ENCODE assay signal across 9 cellular contexts in the genomic region with DNA sequence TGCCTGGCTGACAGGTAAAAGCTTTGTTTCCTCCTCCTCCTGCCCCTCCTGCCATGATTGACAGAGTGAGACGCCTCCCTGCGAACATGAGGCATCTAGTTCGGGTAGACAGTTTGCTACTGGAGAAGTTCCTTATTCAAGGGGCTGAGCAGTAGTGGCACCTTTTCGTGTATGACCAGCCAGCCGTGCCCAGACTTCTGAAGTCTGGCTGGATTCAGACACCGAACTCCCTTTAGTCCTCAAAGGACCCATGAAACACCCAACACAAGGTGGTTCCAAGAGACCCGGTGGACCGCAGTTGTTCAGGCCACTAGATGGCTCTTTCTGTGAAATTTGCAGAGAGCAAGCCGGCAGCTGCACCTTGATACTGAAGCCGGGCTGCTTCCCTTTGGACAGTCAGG.
DNase-seq lines count a peak whose midpoint lies in the region; ATAC-seq and TF ChIP-seq lines count a peak whose summit lies in the region.
"Had no signal": no experiment of that assay in that cellular context is flagged by ENCODE, and none has a peak within 500 bp of the region (broad histone marks: within the 10 kb centered on the region; RNA-seq: fewer than 3 reads in every experiment).

No MANE protein-coding gene starts in this region.

- no peak overlapping the region for H2AK5ac ChIP-seq in H9 (ENCODE audit: insufficient read length, low read length)

- no peak overlapping the region for H2AFZ ChIP-seq in H9 (ENCODE audit: low read length)

- H3K14ac ChIP-seq in H9 (ENCODE audit: insufficient read depth, low read length) = no peak overlapping the region

- no peak overlapping the region for H3K23ac ChIP-seq in H9 (ENCODE audit: insufficient read length, low read depth, low read length)

- H3K9ac ChIP-seq in H9 (ENCODE audit: extremely low read depth, insufficient read length, low read length) = no peak overlapping the region

- H3K9me3 Mint-ChIP-seq in H9 (no peaks in the 10 kb centered on the region), chondrocyte (ENCODE audit: low read depth) (no peaks in the 10 kb centered on the region), mesothelial cell of epicardium (no peaks in the 10 kb centered on the region)

- no peak overlapping the region for H3K4me2 ChIP-seq in H9 (ENCODE audit: insufficient read depth, insufficient read length, low read length)

- H2BK12ac ChIP-seq in H9 (ENCODE audit: insufficient read length, low read depth, low read length) = no peak overlapping the region

- H4K8ac ChIP-seq in H9 (replicated peaks; ENCODE audit: insufficient read length, low read depth, low read length) = no peak overlapping the region

- H3K18ac ChIP-seq in H9 (ENCODE audit: insufficient read length, low read depth, low read length) = no peak overlapping the region

- H3K27me3 ChIP-seq in H9 (ENCODE audit: insufficient read depth, low read length) = no peaks in the 10 kb centered on the region

- DNase-seq in AG10803 (ENCODE audit: low read depth) (no peak), H9 (peak; percentile 67), chondrocyte (ENCODE audit: low spot score) (no peak), midbrain (lab: John Stamatoyannopoulos, UW) (peak; percentile 19), putamen (ENCODE audit: low spot score) (no peak), mesothelial cell of epicardium (ENCODE audit: low spot score in 2 of 2, unreplicated experiment in 2 of 2) (no peak)
- DNase-seq: activated gamma-delta T cell treated with Interleukin-2 at 50 U/mL for 16 hours had no signal

- no peaks in the 10 kb centered on the region for H3K27me3 Mint-ChIP-seq in H9 (ENCODE audit: low read depth)
- H3K27me3 Mint-ChIP-seq in chondrocyte (ENCODE audit: low read depth) = no peaks in the 10 kb centered on the region
- H3K27me3 Mint-ChIP-seq in mesothelial cell of epicardium (ENCODE audit: low read depth) = peaks cover 3% of the 10 kb centered on the region

- H3K27ac ChIP-seq in H9 (ENCODE audit: insufficient read length, low read depth, low read length) = no peak overlapping the region

- H3K4me3 Mint-ChIP-seq in H9 (no peak overlapping the region), chondrocyte (ENCODE audit: unreplicated experiment) (no peak overlapping the region), mesothelial cell of epicardium (no peak overlapping the region)

- H3K4me3 ChIP-seq in AG10803 (ENCODE audit: low read length) = no peak overlapping the region

- H4K20me1 ChIP-seq in H9 (ENCODE audit: control insufficient read depth, insufficient read depth, insufficient read length) = no peaks in the 10 kb centered on the region

- ATAC-seq in HG03460 (IDR thresholded peaks at IDR 0.05; ENCODE audit: unreplicated experiment) = no peak
- ATAC-seq in HG03469 (IDR thresholded peaks at IDR 0.05; ENCODE audit: unreplicated experiment) = no peak

- H3K56ac ChIP-seq in H9 (ENCODE audit: insufficient read length, low read depth, low read length) = no peak overlapping the region

- H2BK120ac ChIP-seq in H9 (ENCODE audit: low read depth, low read length, poor library complexity, severe bottlenecking) = no peak overlapping the region

- no peak overlapping the region for H2BK5ac ChIP-seq in H9 (ENCODE audit: insufficient read length, low read length)

- no peak overlapping the region for H3T11ph ChIP-seq in H9 (ENCODE audit: low read length)

- H3K23me2 ChIP-seq in H9 (ENCODE audit: insufficient read length, low read depth, low read length, poor library complexity, severe bottlenecking) = no peaks in the 10 kb centered on the region

- H3K36me3 Mint-ChIP-seq in H9 (ENCODE audit: insufficient read depth in 1 of 3, low read depth in 3 of 3) (no peaks in the 10 kb centered on the region), chondrocyte (ENCODE audit: low read depth) (no peaks in the 10 kb centered on the region), mesothelial cell of epicardium (no peaks in the 10 kb centered on the region)

- H3K4me1 ChIP-seq in H9 (ENCODE audit: insufficient read depth, low read length) = no peaks in the 10 kb centered on the region

- H2BK15ac ChIP-seq in H9 (ENCODE audit: low read depth, low read length) = no peak overlapping the region

- H3K4me1 Mint-ChIP-seq in H9 (peaks cover 25 to 28% of the 10 kb centered on the region in 2 experiments), chondrocyte (ENCODE audit: low read depth) (peaks cover 18% of the 10 kb centered on the region), mesothelial cell of epicardium (peaks cover 3% of the 10 kb centered on the region)

- no peaks in the 10 kb centered on the region for H3K9me3 ChIP-seq in H9 (ENCODE audit: control insufficient read depth, low read depth, low read length)

- H3K27ac Mint-ChIP-seq in H9 = no peak overlapping the region; a peak in 1 of 7 replicates
- no peak overlapping the region for H3K27ac Mint-ChIP-seq in chondrocyte (ENCODE audit: unreplicated experiment)
- H3K27ac Mint-ChIP-seq in mesothelial cell of epicardium = no peak overlapping the region

- no peak overlapping the region for H4K5ac ChIP-seq in H9 (ENCODE audit: insufficient read length, low read depth, low read length)

- no peak overlapping the region for H3K4ac ChIP-seq in H9 (ENCODE audit: low read depth, low read length)

- no peak overlapping the region for H4K91ac ChIP-seq in H9 (ENCODE audit: insufficient read length, low read depth, low read length)

- no peaks in the 10 kb centered on the region for H3K79me2 ChIP-seq in H9 (ENCODE audit: insufficient read depth, low read length)

- TF ChIP-seq CTCF in AG10803 (conservative IDR thresholded peaks at IDR 0.05; ENCODE audit: low read length) (peak; percentile 37), H9 (conservative IDR thresholded peaks at IDR 0.05) (peak; percentile 70), chondrocyte (IDR thresholded peaks at IDR 0.05) (peak; percentile 67), mesothelial cell of epicardium (IDR thresholded peaks at IDR 0.05; ENCODE audit: unreplicated experiment) (no peak)

- no CpG with 5 or more reads among the region's 10 CpGs for WGBS in H9 (ENCODE audit: extremely low coverage, insufficient read length, low lambda C conversion rate)

- no peak overlapping the region for H2BK20ac ChIP-seq in H9 (ENCODE audit: low read depth, low read length, poor library complexity, severe bottlenecking)

- H3K79me1 ChIP-seq in H9 (ENCODE audit: insufficient read depth, low read depth, low read length, poor library complexity, severe bottlenecking) = no peaks in the 10 kb centered on the region

Comparison
In these comparisons a context has a peak if more than half of its experiments do, and no peak if none do; other contexts are left out.
1. DNase-seq: peak in H9 (single experiment) and midbrain (single experiment); none in AG10803 (single experiment), chondrocyte (single experiment), putamen (single experiment) and mesothelial cell of epicardium (0 of 2).